In the genomic region with DNA sequence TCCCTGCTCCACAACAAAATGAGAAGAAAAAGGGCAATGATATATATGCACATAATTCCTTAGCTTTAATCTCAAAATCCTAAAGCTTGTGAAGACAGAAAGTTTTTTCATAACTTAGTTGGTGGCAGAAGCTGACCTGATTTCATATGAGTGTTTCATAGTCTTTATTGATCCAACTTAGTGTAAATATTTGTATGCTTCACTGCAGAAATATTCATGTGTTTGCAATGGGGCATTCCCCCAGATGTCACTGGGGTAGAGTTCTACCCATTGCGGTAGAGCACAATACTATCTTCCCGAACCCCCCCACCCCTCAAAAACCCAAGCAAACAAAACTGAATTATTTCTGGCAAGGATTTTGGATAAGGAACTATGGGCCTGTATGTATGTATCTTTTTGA, we compare ENCODE assay signal across 32 cellular contexts.
"Had no signal": no experiment of that assay in that cellular context is flagged by ENCODE, and none has a peak within 500 bp of the region (broad histone marks: within the 10 kb centered on the region; RNA-seq: fewer than 3 reads in every experiment).

No MANE protein-coding gene starts in this region.

- H3K9ac ChIP-seq: neural progenitor cell had no signal

- DNase-seq: activated CD4-positive, alpha-beta T cell treated with anti-CD3 and anti-CD28 coated beads for 1 hour; activated CD4-positive, alpha-beta T cell treated with anti-CD3 and anti-CD28 coated beads, Interleukin-2, amount 50 U/mL, for 1 hour; activated CD8-positive, alpha-beta T cell treated with anti-CD3 and anti-CD28 coated beads for 36 hours; activated naive CD8-positive, alpha-beta T cell treated with anti-CD3 and anti-CD28 coated beads, Interleukin-2, amount 50 U/mL, for 24 hours; activated T-cell treated with anti-CD3 and anti-CD28 coated beads, Interleukin-2, amount 50 U/mL, for 48 hours; amygdala; dermis blood vessel endothelial cell; effector CD8-positive, alpha-beta T cell; left ventricle myocardium superior; midbrain; natural killer cell; occipital lobe; posterior cingulate gyrus; right cardiac atrium; stimulated activated CD4-positive, alpha-beta T cell treated with anti-CD3 and anti-CD28 coated beads, Interleukin-1b, Interleukin-23, amount 100 ng/mL, for 48 hours; stimulated activated CD4-positive, alpha-beta T cell treated with anti-CD3 and anti-CD28 coated beads, Interleukin-4, amount 100 ng/mL, for 4 hours; stimulated activated CD8-positive, alpha-beta memory T cell treated with anti-CD3 and anti-CD28 coated beads, Interleukin-4, amount 100 ng/mL, for 48 hours; stimulated activated naive CD8-positive, alpha-beta T cell treated with anti-CD3 and anti-CD28 coated beads, Interleukin-15, amount 100 ng/mL, for 72 hours; SW 1271; T-helper 17 cell; T1000; tibial artery had no signal

- H3K4me3 Mint-ChIP-seq: activated CD8-positive, alpha-beta T cell treated with anti-CD3 and anti-CD28 coated beads for 36 hours; activated naive CD4-positive, alpha-beta T cell treated with anti-CD3 and anti-CD28 coated beads, Interleukin-2, amount 50 U/mL, for 24 hours; activated naive CD8-positive, alpha-beta T cell treated with anti-CD3 and anti-CD28 coated beads, Interleukin-2, amount 50 U/mL, for 24 hours; natural killer cell; neural progenitor cell; stimulated activated memory B cell treated with anti-CD40 and anti-IgM and Interleukin-4, amounts not matched to agents 10 μg/mL and 1 μg/mL and 100 μg/mL, for 72 hours; stimulated activated naive CD8-positive, alpha-beta T cell treated with anti-CD3 and anti-CD28 coated beads, Interleukin-15, amount 100 ng/mL, for 72 hours; T-helper 17 cell; WTC11 had no signal

- FAIRE-seq: colon, endometrium, frontal cortex, urothelium cell line had no signal

- H3K9me3 ChIP-seq: tibial artery had no signal

- H2AFZ ChIP-seq: neural progenitor cell had no signal

- H3K4me3 ChIP-seq: neural progenitor cell, skin epidermis, tibial artery had no signal

- H3K27ac ChIP-seq: neural progenitor cell, skin epidermis, tibial artery had no signal

- H3K9me3 Mint-ChIP-seq: activated CD8-positive, alpha-beta T cell treated with anti-CD3 and anti-CD28 coated beads for 36 hours; activated naive CD4-positive, alpha-beta T cell treated with anti-CD3 and anti-CD28 coated beads, Interleukin-2, amount 50 U/mL, for 24 hours; activated naive CD8-positive, alpha-beta T cell treated with anti-CD3 and anti-CD28 coated beads, Interleukin-2, amount 50 U/mL, for 24 hours; activated T-helper 2 cell treated with anti-CD3 and anti-CD28 coated beads, Interferon-gamma antibody, Interleukin-2, Interleukin-4, amounts not matched to agents 10 μg/mL and 5 μg/mL and 100 μg/mL, durations not matched to agents 14 hours and 24 hours and 36 hours; neural progenitor cell; stimulated activated memory B cell treated with anti-CD40 and anti-IgM and Interleukin-4, amounts not matched to agents 10 μg/mL and 1 μg/mL and 100 μg/mL, for 72 hours; stimulated activated naive CD8-positive, alpha-beta T cell treated with anti-CD3 and anti-CD28 coated beads, Interleukin-15, amount 100 ng/mL, for 72 hours; WTC11 had no signal

- H3K36me3 Mint-ChIP-seq: activated naive CD4-positive, alpha-beta T cell treated with anti-CD3 and anti-CD28 coated beads, Interleukin-2, amount 50 U/mL, for 24 hours; natural killer cell; neural progenitor cell; stimulated activated memory B cell treated with anti-CD40 and anti-IgM and Interleukin-4, amounts not matched to agents 10 μg/mL and 1 μg/mL and 100 μg/mL, for 72 hours; WTC11 had no signal

- H3K4me2 ChIP-seq: neural progenitor cell had no signal

- H3K36me3 ChIP-seq: neural progenitor cell, tibial artery had no signal

- ATAC-seq: activated CD8-positive, alpha-beta T cell treated with anti-CD3 and anti-CD28 coated beads for 36 hours; activated naive CD8-positive, alpha-beta T cell treated with anti-CD3 and anti-CD28 coated beads, Interleukin-2, amount 50 U/mL, for 24 hours; left ventricle myocardium superior; natural killer cell; right cardiac atrium; stimulated activated memory B cell treated with anti-CD40 and anti-IgM and Interleukin-4, amounts not matched to agents 10 μg/mL and 1 μg/mL and 100 μg/mL, for 72 hours; stimulated activated naive CD8-positive, alpha-beta T cell treated with anti-CD3 and anti-CD28 coated beads, Interleukin-15, amount 100 ng/mL, for 72 hours; T-helper 17 cell; WTC11 had no signal

- H3K4me1 Mint-ChIP-seq: activated naive CD4-positive, alpha-beta T cell treated with anti-CD3 and anti-CD28 coated beads, Interleukin-2, amount 50 U/mL, for 24 hours; activated naive CD8-positive, alpha-beta T cell treated with anti-CD3 and anti-CD28 coated beads, Interleukin-2, amount 50 U/mL, for 24 hours; natural killer cell; stimulated activated memory B cell treated with anti-CD40 and anti-IgM and Interleukin-4, amounts not matched to agents 10 μg/mL and 1 μg/mL and 100 μg/mL, for 72 hours; stimulated activated naive CD8-positive, alpha-beta T cell treated with anti-CD3 and anti-CD28 coated beads, Interleukin-15, amount 100 ng/mL, for 72 hours; T-helper 17 cell; WTC11 had no signal

- H3K27me3 ChIP-seq: neural progenitor cell, tibial artery had no signal

- H3K27ac Mint-ChIP-seq: activated CD8-positive, alpha-beta T cell treated with anti-CD3 and anti-CD28 coated beads for 36 hours; activated naive CD4-positive, alpha-beta T cell treated with anti-CD3 and anti-CD28 coated beads, Interleukin-2, amount 50 U/mL, for 24 hours; activated naive CD8-positive, alpha-beta T cell treated with anti-CD3 and anti-CD28 coated beads, Interleukin-2, amount 50 U/mL, for 24 hours; activated T-helper 2 cell treated with anti-CD3 and anti-CD28 coated beads, Interferon-gamma antibody, Interleukin-2, Interleukin-4, amounts not matched to agents 10 μg/mL and 5 μg/mL and 100 μg/mL, durations not matched to agents 14 hours and 24 hours and 36 hours; natural killer cell; neural progenitor cell; stimulated activated memory B cell treated with anti-CD40 and anti-IgM and Interleukin-4, amounts not matched to agents 10 μg/mL and 1 μg/mL and 100 μg/mL, for 72 hours; stimulated activated naive CD8-positive, alpha-beta T cell treated with anti-CD3 and anti-CD28 coated beads, Interleukin-15, amount 100 ng/mL, for 72 hours; T-helper 17 cell; WTC11 had no signal
